1 cellular context compared by ENCODE assay signal in genomic region chr5:10249948-10250803, GRCh38.
TF ChIP-seq lines count a peak whose summit lies in the region.

TSS of gene CCT5 (plus strand) at chr5:10250280. CDS start at chr5:10250341, 61 bp downstream.

TF ChIP-seq in HepG2, 621 proteins besides CTCF, POLR2A, EP300 and RAD21 (continued from another document and continues in another):
- TF ChIP-seq ZNF558 (CRISPR knock-in tag; IDR thresholded peaks at IDR 0.05; ENCODE audit: borderline replicate concordance) (peak; percentile 45; the same call in 1 of the 2 replicates), GZF1 (CRISPR knock-in tag; IDR thresholded peaks at IDR 0.05) (no peak), DBP (CRISPR knock-in tag; IDR thresholded peaks at IDR 0.05; ENCODE audit: not compliant biosample characterization) (peak; percentile 88), SKIL (CRISPR knock-in tag; IDR thresholded peaks at IDR 0.05; ENCODE audit: borderline replicate concordance) (no peak), ZNF780A (CRISPR knock-in tag; IDR thresholded peaks at IDR 0.05) (no peak), FOXM1 (CRISPR knock-in tag; IDR thresholded peaks at IDR 0.05) (no peak), CHD4 (IDR thresholded peaks at IDR 0.05; ENCODE audit: borderline replicate concordance, low read length) (no peak), SMAD9 (CRISPR knock-in tag; IDR thresholded peaks at IDR 0.05) (no peak), ZNF784 (CRISPR knock-in tag; IDR thresholded peaks at IDR 0.05; ENCODE audit: borderline replicate concordance) (peak; percentile 61; the same call in 1 of the 2 replicates), PRDM10 (CRISPR knock-in tag; IDR thresholded peaks at IDR 0.05; ENCODE audit: low read depth) (peak; percentile 99), NRL (CRISPR knock-in tag; IDR thresholded peaks at IDR 0.05; ENCODE audit: borderline replicate concordance) (peak; percentile 56; the same call in 1 of the 2 replicates), TBX2 (CRISPR knock-in tag; IDR thresholded peaks at IDR 0.05; ENCODE audit: borderline replicate concordance) (no peak; the same call in 1 of the 2 replicates), PATZ1 (CRISPR knock-in tag; IDR thresholded peaks at IDR 0.05) (no peak; the same call in 1 of the 2 replicates), NKX3-1 (CRISPR knock-in tag; IDR thresholded peaks at IDR 0.05) (0 out of 2 replicates have a peak, but pooled peaks have one; percentile 29), ZNF430 (CRISPR knock-in tag; IDR thresholded peaks at IDR 0.05) (no peak), ZNF275 (CRISPR knock-in tag; IDR thresholded peaks at IDR 0.05; ENCODE audit: borderline replicate concordance) (no peak), WIZ (CRISPR knock-in tag; IDR thresholded peaks at IDR 0.05) (no peak), ZNF496 (CRISPR knock-in tag; IDR thresholded peaks at IDR 0.05; ENCODE audit: insufficient replicate concordance) (no peak), ZNF20 (CRISPR knock-in tag; IDR thresholded peaks at IDR 0.05) (no peak), RFX1 (IDR thresholded peaks at IDR 0.05) (no peak), E2F1 (CRISPR knock-in tag; IDR thresholded peaks at IDR 0.05) (no peak), MIXL1 (CRISPR knock-in tag; IDR thresholded peaks at IDR 0.05) (no peak), FOXO1 (CRISPR knock-in tag; IDR thresholded peaks at IDR 0.05) (no peak), TARDBP (CRISPR knock-in tag; IDR thresholded peaks at IDR 0.05) (0 out of 2 replicates have a peak, but pooled peaks have one; percentile 6), DZIP1 (CRISPR knock-in tag; IDR thresholded peaks at IDR 0.05) (no peak; the same call in 1 of the 2 replicates), ZNF235 (CRISPR knock-in tag; IDR thresholded peaks at IDR 0.05; ENCODE audit: borderline replicate concordance) (no peak), MAFG (CRISPR knock-in tag; IDR thresholded peaks at IDR 0.05) (0 out of 2 replicates have a peak, but pooled peaks have one; percentile 43), NFATC3 (CRISPR knock-in tag; IDR thresholded peaks at IDR 0.05) (no peak), DR1 (CRISPR knock-in tag; IDR thresholded peaks at IDR 0.05) (peak; percentile 33; the same call in 1 of the 2 replicates), ADNP (CRISPR knock-in tag; IDR thresholded peaks at IDR 0.05) (no peak), SNAPC2 (CRISPR knock-in tag; IDR thresholded peaks at IDR 0.05) (peak; percentile 43; the same call in 1 of the 2 replicates), ZNF839 (CRISPR knock-in tag; IDR thresholded peaks at IDR 0.05; ENCODE audit: borderline replicate concordance) (peak; percentile 48; the same call in 1 of the 2 replicates), ZSCAN5A (CRISPR knock-in tag; IDR thresholded peaks at IDR 0.05; ENCODE audit: borderline replicate concordance) (no peak), KLF9 (CRISPR knock-in tag; IDR thresholded peaks at IDR 0.05; ENCODE audit: low read depth) (no peak), IRF2 (CRISPR knock-in tag; IDR thresholded peaks at IDR 0.05) (peak; percentile 59; the same call in 1 of the 2 replicates), ZNF460 (CRISPR knock-in tag; IDR thresholded peaks at IDR 0.05; ENCODE audit: borderline replicate concordance) (no peak), ZNF574 (CRISPR knock-in tag; IDR thresholded peaks at IDR 0.05) (peak; percentile 79; the same call in 1 of the 2 replicates), HMG20A (CRISPR knock-in tag; IDR thresholded peaks at IDR 0.05; ENCODE audit: borderline replicate concordance) (no peak), ZC3H13 (CRISPR knock-in tag; IDR thresholded peaks at IDR 0.05) (0 out of 2 replicates have a peak, but pooled peaks have one; percentile 22), MTERF4 (CRISPR knock-in tag; IDR thresholded peaks at IDR 0.05) (no peak), DPF2 (CRISPR knock-in tag; IDR thresholded peaks at IDR 0.05; ENCODE audit: borderline replicate concordance, low read depth) (no peak)
